In genomic region chrX:12974217-12974796, GRCh38 we compare ENCODE assay signal across 8 cellular contexts. TPM values are rescaled to one million over a fixed set of nuclear protein-coding genes. Genes with fewer than 3 reads are reported as not detected.
DNase-seq lines count a peak whose midpoint lies in the region; ATAC-seq and TF ChIP-seq lines count a peak whose summit lies in the region.

No MANE protein-coding gene starts in this region.

- H3K27me3 ChIP-seq in body of pancreas (no peaks in the 10 kb centered on the region), iPS-15b (ENCODE audit: control insufficient read depth, insufficient read depth, low read length) (no peaks in the 10 kb centered on the region)

- no peaks in the 10 kb centered on the region for H3K36me3 ChIP-seq in SK-N-MC (ENCODE audit: insufficient read depth, low read length)
- no peaks in the 10 kb centered on the region for H3K36me3 ChIP-seq in body of pancreas (replicated peaks in 1 of 2; ENCODE audit: insufficient read depth in 1 of 2, low read depth in 2 of 2)
- peaks cover 6% of the 10 kb centered on the region for H3K36me3 ChIP-seq in iPS-15b (ENCODE audit: control insufficient read depth, insufficient read depth, low read length)

- H3K27ac ChIP-seq in SK-N-MC: no peak overlapping the region
- peak overlapping the region; percentile 88 to 97 (median 93) for H3K27ac ChIP-seq in body of pancreas

- WGBS in body of pancreas, 2 donors: 2% methylated on average over 14 of the region's 14 CpGs

- intact Hi-C loops in body of pancreas (cut with DNase I): no loop called here

- ATAC-seq in body of pancreas: peak; percentile 22
- ATAC-seq in GM19455 (IDR thresholded peaks at IDR 0.05; ENCODE audit: unreplicated experiment): no peak

- H3K9ac ChIP-seq in SK-N-MC (ENCODE audit: insufficient read length) (no peak overlapping the region), iPS-15b (ENCODE audit: low read depth, low read length) (peak overlapping the region; percentile 76)

- H3K4me3 ChIP-seq in SK-N-MC (peak overlapping the region; percentile 81), body of pancreas (peak overlapping the region; percentile 26 to 67), iPS-15b (ENCODE audit: low read depth, low read length) (peak overlapping the region; percentile 95), skeletal muscle cell (ENCODE audit: low read depth, low read length) (peak overlapping the region; percentile 72)

- H3K9me3 ChIP-seq in SK-N-MC (ENCODE audit: low read depth, low read length) (no peaks in the 10 kb centered on the region), body of pancreas (no peaks in the 10 kb centered on the region), iPS-15b (ENCODE audit: control insufficient read depth, insufficient read depth, low read length) (no peaks in the 10 kb centered on the region)

- H3K4me1 ChIP-seq in body of pancreas (peaks cover 35% of the 10 kb centered on the region), iPS-15b (ENCODE audit: control insufficient read depth, insufficient read depth, low read length) (peaks cover 27% of the 10 kb centered on the region)

- no peak for TF ChIP-seq CTCF in body of pancreas (IDR thresholded peaks at IDR 0.05)

- DNase-seq in AG08396 (ENCODE audit: low spot score): peak; percentile 54
- peak; percentile 67 for DNase-seq in HCEC 1CT
- DNase-seq in SK-N-MC (ENCODE audit: low read depth, low spot score): no peak
- peak; percentile 52 to 69 (median 66) for DNase-seq in body of pancreas
- peak; percentile 40 for DNase-seq in skeletal muscle cell (ENCODE audit: low read depth)
- no peak for DNase-seq in T-helper 9 cell

- TF ChIP-seq POLR2A in body of pancreas (IDR thresholded peaks at IDR 0.05): no peak

RNA-seq across cellular contexts. Expression of gene TMSB4X, which starts 0.6 kb away (rescaled TPM):
- 1,000 to 10,000 TPM; 1,104 to 1,472 TPM for total RNA-seq in body of pancreas

Comparison
In these comparisons a context has a peak if more than half of its experiments do, and no peak if none do; other contexts are left out.
1. DNase-seq: peak in AG08396 (single experiment), HCEC 1CT (single experiment), body of pancreas (4 of 4) and skeletal muscle cell (single experiment); none in SK-N-MC (single experiment) and T-helper 9 cell (single experiment).
2. Peak in every context shown above with its lines, with median percentiles within 50 percentile points of each other: H3K4me3 ChIP-seq.